In genomic region chr2:227474406-227474805, GRCh38 we compare ENCODE assay signal across 10 cellular contexts. TPM values are rescaled to one million over a fixed set of nuclear protein-coding genes. Genes with fewer than 3 reads are reported as not detected.
DNase-seq lines count a peak whose midpoint lies in the region; ATAC-seq and TF ChIP-seq lines count a peak whose summit lies in the region.
"Had no signal": no experiment of that assay in that cellular context is flagged by ENCODE, and none has a peak within 500 bp of the region (broad histone marks: within the 10 kb centered on the region; RNA-seq: fewer than 3 reads in every experiment).

No MANE protein-coding gene starts in this region.

- DNase-seq in activated CD8-positive, alpha-beta T cell treated with anti-CD3 and anti-CD28 coated beads for 36 hours, result no peak
- no peak for DNase-seq in activated CD8-positive, alpha-beta T cell treated with anti-CD3 and anti-CD28 coated beads, Interleukin-2, amount 10 ng/mL, durations not matched to agents 7 days and 5 days
- no peak for DNase-seq in RWPE2 (ENCODE audit: low spot score)
- no peak for DNase-seq in hepatocyte (ENCODE audit: low spot score)
- no peak for DNase-seq in stimulated activated naive CD8-positive, alpha-beta T cell treated with anti-CD3 and anti-CD28 coated beads, Interleukin-15, amount 100 ng/mL, for 72 hours
- DNase-seq in RPMI8226, result no peak
- DNase-seq in erythroblast (lab: John Stamatoyannopoulos, UW), result no peak
- DNase-seq: NCI-H446 treated with DMSO at 0.1 percent for 48 hours had no signal

- H2AFZ ChIP-seq in hepatocyte, result no peak overlapping the region

- H3K4me3 ChIP-seq in RWPE2 (ENCODE audit: severe bottlenecking) (peak overlapping the region; percentile 90), hepatocyte (peak overlapping the region; percentile 88)

- H3K9me3 ChIP-seq in RWPE2 (ENCODE audit: severe bottlenecking) (no peaks in the 10 kb centered on the region), hepatocyte (ENCODE audit: low read depth) (no peaks in the 10 kb centered on the region)

- intact Hi-C loops in activated CD8-positive, alpha-beta T cell treated with anti-CD3 and anti-CD28 coated beads for 36 hours (cut with micrococcal nuclease), result no loop called here

- peaks cover 53% of the 10 kb centered on the region for H3K4me1 Mint-ChIP-seq in activated CD8-positive, alpha-beta T cell treated with anti-CD3 and anti-CD28 coated beads for 36 hours (ENCODE audit: low read depth)
- H3K4me1 Mint-ChIP-seq in activated CD8-positive, alpha-beta T cell treated with anti-CD3 and anti-CD28 coated beads, Interleukin-2, amount 10 ng/mL, durations not matched to agents 7 days and 5 days (ENCODE audit: low read depth), result peaks cover 41% of the 10 kb centered on the region
- H3K4me1 Mint-ChIP-seq in stimulated activated naive CD8-positive, alpha-beta T cell treated with anti-CD3 and anti-CD28 coated beads, Interleukin-15, amount 100 ng/mL, for 72 hours, result peaks cover 68% of the 10 kb centered on the region

- no peaks in the 10 kb centered on the region for H3K27me3 Mint-ChIP-seq in activated CD8-positive, alpha-beta T cell treated with anti-CD3 and anti-CD28 coated beads for 36 hours
- no peaks in the 10 kb centered on the region for H3K27me3 Mint-ChIP-seq in activated CD8-positive, alpha-beta T cell treated with anti-CD3 and anti-CD28 coated beads, Interleukin-2, amount 10 ng/mL, durations not matched to agents 7 days and 5 days (ENCODE audit: low read depth)
- no peaks in the 10 kb centered on the region for H3K27me3 Mint-ChIP-seq in stimulated activated naive CD8-positive, alpha-beta T cell treated with anti-CD3 and anti-CD28 coated beads, Interleukin-15, amount 100 ng/mL, for 72 hours

- H3K9me2 ChIP-seq in hepatocyte (replicated peaks; ENCODE audit: insufficient read depth), result no peaks in the 10 kb centered on the region

- no peak for TF ChIP-seq CTCF in activated CD8-positive, alpha-beta T cell treated with anti-CD3 and anti-CD28 coated beads for 36 hours (IDR thresholded peaks at IDR 0.05)
- no peak for TF ChIP-seq CTCF in RWPE2 (IDR thresholded peaks at IDR 0.05; ENCODE audit: poor library complexity, severe bottlenecking)
- no peak for TF ChIP-seq CTCF in hepatocyte (IDR thresholded peaks at IDR 0.05; ENCODE audit: poor library complexity)

- H3K4me1 ChIP-seq in RWPE2 (ENCODE audit: insufficient read depth, poor library complexity, severe bottlenecking) (peaks cover 35% of the 10 kb centered on the region), hepatocyte (ENCODE audit: insufficient read depth) (peaks cover 2% of the 10 kb centered on the region)

- H3K36me3 Mint-ChIP-seq in activated CD8-positive, alpha-beta T cell treated with anti-CD3 and anti-CD28 coated beads for 36 hours (ENCODE audit: low read depth), result peaks cover 8% of the 10 kb centered on the region
- H3K36me3 Mint-ChIP-seq in activated CD8-positive, alpha-beta T cell treated with anti-CD3 and anti-CD28 coated beads, Interleukin-2, amount 10 ng/mL, durations not matched to agents 7 days and 5 days (ENCODE audit: low read depth), result peaks cover 1% of the 10 kb centered on the region

- no peaks in the 10 kb centered on the region for H3K27me3 ChIP-seq in RWPE2 (ENCODE audit: insufficient read depth, poor library complexity, severe bottlenecking)
- H3K27me3 ChIP-seq in hepatocyte, result no peaks in the 10 kb centered on the region

- H3K27ac Mint-ChIP-seq in activated CD8-positive, alpha-beta T cell treated with anti-CD3 and anti-CD28 coated beads for 36 hours, result peak overlapping the region; percentile 68
- no peak overlapping the region for H3K27ac Mint-ChIP-seq in activated CD8-positive, alpha-beta T cell treated with anti-CD3 and anti-CD28 coated beads, Interleukin-2, amount 10 ng/mL, durations not matched to agents 7 days and 5 days
- H3K27ac Mint-ChIP-seq in stimulated activated naive CD8-positive, alpha-beta T cell treated with anti-CD3 and anti-CD28 coated beads, Interleukin-15, amount 100 ng/mL, for 72 hours, result no peak overlapping the region

- H3K27ac ChIP-seq in RWPE2 (ENCODE audit: poor library complexity, severe bottlenecking) (peak overlapping the region; percentile 66), hepatocyte (peak overlapping the region; percentile 99)
- H3K27ac ChIP-seq: VCaP had no signal

- H3K4me2 ChIP-seq in hepatocyte, result peak overlapping the region; percentile 82

- CTCF ChIA-PET in activated CD8-positive, alpha-beta T cell treated with anti-CD3 and anti-CD28 coated beads for 36 hours (lab: Charles Lee), result interaction anchor here (1.1 to 3.7 kb wide), 5 partner anchors 61 to 292 kb away, joined by 3 to 28 read pairs (median 5); no protein-coding TSS in a partner anchor
- CTCF ChIA-PET in activated CD8-positive, alpha-beta T cell treated with anti-CD3 and anti-CD28 coated beads, Interleukin-2, amount 10 ng/mL, durations not matched to agents 7 days and 5 days (lab: Charles Lee), result interaction anchor here (2.9 to 3.6 kb wide), 2 partner anchors 10 to 68 kb away, joined by 20 to 26 read pairs; no protein-coding TSS in a partner anchor

- TF ChIP-seq POLR2A in erythroblast (IDR thresholded peaks at IDR 0.05; ENCODE audit: low read length), result no peak

- H3K4me3 Mint-ChIP-seq in activated CD8-positive, alpha-beta T cell treated with anti-CD3 and anti-CD28 coated beads for 36 hours, result peak overlapping the region; percentile 90
- no peak overlapping the region for H3K4me3 Mint-ChIP-seq in activated CD8-positive, alpha-beta T cell treated with anti-CD3 and anti-CD28 coated beads, Interleukin-2, amount 10 ng/mL, durations not matched to agents 7 days and 5 days
- peak overlapping the region; percentile 41 to 99 for H3K4me3 Mint-ChIP-seq in stimulated activated naive CD8-positive, alpha-beta T cell treated with anti-CD3 and anti-CD28 coated beads, Interleukin-15, amount 100 ng/mL, for 72 hours

- no peaks in the 10 kb centered on the region for H3K9me3 Mint-ChIP-seq in activated CD8-positive, alpha-beta T cell treated with anti-CD3 and anti-CD28 coated beads for 36 hours
- H3K9me3 Mint-ChIP-seq in activated CD8-positive, alpha-beta T cell treated with anti-CD3 and anti-CD28 coated beads, Interleukin-2, amount 10 ng/mL, durations not matched to agents 7 days and 5 days (ENCODE audit: insufficient read depth), result no peaks in the 10 kb centered on the region
- H3K9me3 Mint-ChIP-seq in stimulated activated naive CD8-positive, alpha-beta T cell treated with anti-CD3 and anti-CD28 coated beads, Interleukin-15, amount 100 ng/mL, for 72 hours, result no peaks in the 10 kb centered on the region

- WGBS in hepatocyte (ENCODE audit: low lambda C conversion rate, missing lambda C conversion rate), result 58% methylated on average over 3 of the region's 3 CpGs

- peaks cover 65% of the 10 kb centered on the region for H4K20me1 ChIP-seq in hepatocyte (ENCODE audit: insufficient read depth, poor library complexity, severe bottlenecking)

- peaks cover 80% of the 10 kb centered on the region for H3K79me2 ChIP-seq in hepatocyte

- ATAC-seq in activated CD8-positive, alpha-beta T cell treated with anti-CD3 and anti-CD28 coated beads for 36 hours, result no peak
- ATAC-seq in activated CD8-positive, alpha-beta T cell treated with anti-CD3 and anti-CD28 coated beads, Interleukin-2, amount 10 ng/mL, durations not matched to agents 7 days and 5 days, result no peak
- ATAC-seq in RWPE2 (ENCODE audit: low read depth) (peak; percentile 55), HG02840 (IDR thresholded peaks at IDR 0.05; ENCODE audit: low FRiP score, unreplicated experiment) (no peak)
- no peak for ATAC-seq in stimulated activated naive CD8-positive, alpha-beta T cell treated with anti-CD3 and anti-CD28 coated beads, Interleukin-15, amount 100 ng/mL, for 72 hours

- H3K36me3 ChIP-seq in RWPE2 (ENCODE audit: low read depth) (peaks cover 6% of the 10 kb centered on the region), hepatocyte (replicated peaks; ENCODE audit: insufficient read depth, low read depth) (no peaks in the 10 kb centered on the region)

- POLR2A ChIA-PET in activated CD8-positive, alpha-beta T cell treated with anti-CD3 and anti-CD28 coated beads for 36 hours (lab: Charles Lee), result interaction anchor here (1.4 to 1.5 kb wide), 2 partner anchors 10 to 11 kb away, joined by 3 to 4 read pairs; no protein-coding TSS in a partner anchor
- POLR2A ChIA-PET in activated CD8-positive, alpha-beta T cell treated with anti-CD3 and anti-CD28 coated beads, Interleukin-2, amount 10 ng/mL, durations not matched to agents 7 days and 5 days (lab: Charles Lee), result no interaction called here

RNA-seq across cellular contexts. Expression of gene AGFG1, which starts 2.5 kb away (rescaled TPM):
- total RNA-seq in activated CD8-positive, alpha-beta T cell treated with anti-CD3 and anti-CD28 coated beads for 36 hours, result 100 to 1,000 TPM; 117 to 119 TPM
- total RNA-seq in activated CD8-positive, alpha-beta T cell treated with anti-CD3 and anti-CD28 coated beads, Interleukin-2, amount 10 ng/mL, durations not matched to agents 7 days and 5 days, result 10 to 100 TPM; 65.6 to 71.2 TPM
- 86.4 and 91.6 TPM in 2 replicates for total RNA-seq in hepatocyte
- 54.4 and 62.4 TPM in 2 replicates for polyA plus RNA-seq in hepatocyte
